In genomic region chr14:32900602-32901001, GRCh38 we compare ENCODE assay signal across 26 cellular contexts. TPM values are rescaled to one million over a fixed set of nuclear protein-coding genes. Genes with fewer than 3 reads are reported as not detected.
"Had no signal": no experiment of that assay in that cellular context is flagged by ENCODE, and none has a peak within 500 bp of the region (broad histone marks: within the 10 kb centered on the region; RNA-seq: fewer than 3 reads in every experiment).

No MANE protein-coding gene starts in this region.

- ATAC-seq: foreskin keratinocyte; gastroesophageal sphincter; heart left ventricle; left lobe of liver; naive thymus-derived CD4-positive, alpha-beta T cell; sciatic nerve; stimulated activated effector memory CD8-positive, alpha-beta T cell treated with anti-CD3 and anti-CD28 coated beads, Interleukin-12 subunit alpha, Interleukin-12 subunit beta, amount 100 ng/mL, for 72 hours had no signal

- H3K4me1 Mint-ChIP-seq: stimulated activated effector memory CD8-positive, alpha-beta T cell treated with anti-CD3 and anti-CD28 coated beads, Interleukin-12 subunit alpha, Interleukin-12 subunit beta, amount 100 ng/mL, for 72 hours had no signal

- H3K27ac Mint-ChIP-seq: naive thymus-derived CD4-positive, alpha-beta T cell; nephron; neural progenitor cell; stimulated activated effector memory CD8-positive, alpha-beta T cell treated with anti-CD3 and anti-CD28 coated beads, Interleukin-12 subunit alpha, Interleukin-12 subunit beta, amount 100 ng/mL, for 72 hours; type B pancreatic cell had no signal

- H3K9ac ChIP-seq: neural progenitor cell had no signal

- DNase-seq: dorsolateral prefrontal cortex; effector CD4-positive, alpha-beta T cell; foreskin keratinocyte; heart left ventricle; kidney; mesendoderm; midbrain; naive thymus-derived CD4-positive, alpha-beta T cell; stimulated activated CD4-positive, alpha-beta T cell treated with anti-CD3 and anti-CD28 coated beads, Interleukin-2, amount 100 ng/mL, for 24 hours; stimulated activated CD4-positive, alpha-beta T cell treated with anti-CD3 and anti-CD28 coated beads, Interleukin-4, amount 100 ng/mL, for 24 hours; stimulated activated naive CD4-positive, alpha-beta T cell treated with Interleukin-2 at 50 U/mL for 16 hours; substantia nigra; testis; tibial artery had no signal

- H2AFZ ChIP-seq: hepatocyte, neural progenitor cell had no signal

- H3K4me3 ChIP-seq: dorsolateral prefrontal cortex, gastroesophageal sphincter, heart left ventricle, hepatocyte, lung, neural progenitor cell, prostate gland, right atrium auricular region, testis, tibial artery had no signal

- H3K27me3 Mint-ChIP-seq: type B pancreatic cell had no signal

- H3K36me3 ChIP-seq: gastroesophageal sphincter, heart left ventricle, neural progenitor cell, prostate gland, right atrium auricular region, tibial artery had no signal

- H3K4me2 ChIP-seq: hepatocyte, neural progenitor cell had no signal

- H3K27ac ChIP-seq: dorsolateral prefrontal cortex, foreskin keratinocyte, gastroesophageal sphincter, heart left ventricle, hepatocyte, neural progenitor cell, prostate gland, right atrium auricular region, testis, tibial artery had no signal

- H3K79me2 ChIP-seq: hepatocyte had no signal

- H3K27me3 ChIP-seq: dorsolateral prefrontal cortex, gastroesophageal sphincter, heart left ventricle, hepatocyte, neural progenitor cell, right atrium auricular region, testis, tibial artery had no signal

- H3K4me3 Mint-ChIP-seq: naive thymus-derived CD4-positive, alpha-beta T cell; nephron; neural progenitor cell; stimulated activated effector memory CD8-positive, alpha-beta T cell treated with anti-CD3 and anti-CD28 coated beads, Interleukin-12 subunit alpha, Interleukin-12 subunit beta, amount 100 ng/mL, for 72 hours; type B pancreatic cell had no signal

- H3K36me3 Mint-ChIP-seq: naive thymus-derived CD4-positive, alpha-beta T cell; neural progenitor cell; stimulated activated effector memory CD8-positive, alpha-beta T cell treated with anti-CD3 and anti-CD28 coated beads, Interleukin-12 subunit alpha, Interleukin-12 subunit beta, amount 100 ng/mL, for 72 hours; type B pancreatic cell had no signal

- H3K9me3 Mint-ChIP-seq: nephron, neural progenitor cell, type B pancreatic cell had no signal

- FAIRE-seq: colon, kidney had no signal

- H3K4me1 ChIP-seq: foreskin keratinocyte, neural progenitor cell, prostate gland, testis had no signal

- H3K9me3 ChIP-seq: gastroesophageal sphincter, heart left ventricle, prostate gland, right atrium auricular region, testis, tibial artery had no signal

RNA-seq across cellular contexts. Expression of gene NPAS3, which starts 38.1 kb away (rescaled TPM):
- total RNA-seq: foreskin keratinocyte; left lobe of liver; naive thymus-derived CD4-positive, alpha-beta T cell had no signal
- polyA plus RNA-seq: foreskin keratinocyte; naive thymus-derived CD4-positive, alpha-beta T cell had no signal
